In genomic region chr9:34552606-34552981, GRCh38 we compare ENCODE assay signal across 14 cellular contexts. TPM values are rescaled to one million over a fixed set of nuclear protein-coding genes. Genes with fewer than 3 reads are reported as not detected.
"Had no signal": no experiment of that assay in that cellular context is flagged by ENCODE, and none has a peak within 500 bp of the region (broad histone marks: within the 10 kb centered on the region; RNA-seq: fewer than 3 reads in every experiment).

No MANE protein-coding gene starts in this region.

- H3K4me3 Mint-ChIP-seq: activated T-cell treated with anti-CD3 and anti-CD28 coated beads, Interleukin-2, amount 50 U/mL, for 72 hours; central memory CD8-positive, alpha-beta T cell; naive thymus-derived CD8-positive, alpha-beta T cell had no signal

- H3K9me3 Mint-ChIP-seq: activated T-cell treated with anti-CD3 and anti-CD28 coated beads, Interleukin-2, amount 50 U/mL, for 72 hours; central memory CD8-positive, alpha-beta T cell; naive thymus-derived CD8-positive, alpha-beta T cell had no signal

- DNase-seq: activated CD4-positive, alpha-beta T cell treated with anti-CD3 and anti-CD28 coated beads for 1 hour; activated CD4-positive, alpha-beta T cell treated with anti-CD3 and anti-CD28 coated beads, Interleukin-2, amount 50 U/mL, for 48 hours; activated CD8-positive, alpha-beta memory T cell treated with anti-CD3 and anti-CD28 coated beads, Interleukin-2, amount 50 U/mL, for 4 hours; activated naive CD4-positive, alpha-beta T cell; activated T-cell treated with anti-CD3 and anti-CD28 coated beads, Interleukin-2, amount 50 U/mL, for 72 hours; hippocampal formation; kidney glomerular epithelial cell; nucleus accumbens; T-helper 9 cell had no signal

- H3K27ac Mint-ChIP-seq: activated T-cell treated with anti-CD3 and anti-CD28 coated beads, Interleukin-2, amount 50 U/mL, for 72 hours had no signal

- H3K4me1 Mint-ChIP-seq: central memory CD8-positive, alpha-beta T cell had no signal

- ATAC-seq: activated T-cell treated with anti-CD3 and anti-CD28 coated beads, Interleukin-2, amount 50 U/mL, for 72 hours; mucosa of descending colon; naive thymus-derived CD8-positive, alpha-beta T cell had no signal

- H3K36me3 Mint-ChIP-seq: naive thymus-derived CD8-positive, alpha-beta T cell had no signal

RNA-seq across cellular contexts. Expression of gene ENHO, which starts 29.8 kb away (rescaled TPM):
- total RNA-seq: lung microvascular endothelial cell had no signal

RNA-seq across cellular contexts. Expression of gene CNTFR, which starts 36.9 kb away (rescaled TPM):
- total RNA-seq: activated T-cell treated with anti-CD3 and anti-CD28 coated beads, Interleukin-2, amount 50 U/mL, for 72 hours; lung microvascular endothelial cell; naive thymus-derived CD8-positive, alpha-beta T cell; pulmonary artery endothelial cell had no signal
